ENCODE assay signal across 17 cellular contexts in genomic region chr9:95755421-95755730, GRCh38.
"Had no signal": no experiment of that assay in that cellular context is flagged by ENCODE, and none has a peak within 500 bp of the region (broad histone marks: within the 10 kb centered on the region; RNA-seq: fewer than 3 reads in every experiment).

No MANE protein-coding gene starts in this region.

- H3K9me3 Mint-ChIP-seq: activated CD4-positive, alpha-beta memory T cell treated with anti-CD3 and anti-CD28 coated beads, Interleukin-2, amount 10 ng/mL, durations not matched to agents 7 days and 5 days; activated naive CD4-positive, alpha-beta T cell treated with anti-CD3 and anti-CD28 coated beads, Interleukin-2, amount 10 ng/mL, durations not matched to agents 7 days and 5 days; activated T-cell treated with anti-CD3 and anti-CD28 coated beads, Interleukin-2, amount 50 U/mL, for 24 hours; endodermal cell; naive thymus-derived CD8-positive, alpha-beta T cell had no signal

- H3K9me3 ChIP-seq: mucosa of descending colon, upper lobe of left lung had no signal

- DNase-seq: activated CD4-positive, alpha-beta memory T cell treated with anti-CD3 and anti-CD28 coated beads, Interleukin-2, amount 10 ng/mL, durations not matched to agents 7 days and 5 days; activated naive CD4-positive, alpha-beta T cell treated with anti-CD3 and anti-CD28 coated beads, Interleukin-2, amount 10 ng/mL, durations not matched to agents 7 days and 5 days; activated T-cell treated with anti-CD3 and anti-CD28 coated beads, Interleukin-2, amount 50 U/mL, for 24 hours; dorsolateral prefrontal cortex; islet precursor cell; mucosa of descending colon; naive thymus-derived CD8-positive, alpha-beta T cell; nucleus accumbens; posterior cingulate gyrus; retina; stimulated activated CD4-positive, alpha-beta T cell treated with anti-CD3 and anti-CD28 coated beads, Interleukin-2, amount 100 ng/mL, for 48 hours; stimulated activated naive CD4-positive, alpha-beta T cell; substantia nigra; T-helper 1 cell; T1000; upper lobe of left lung had no signal

- ATAC-seq: mucosa of descending colon; naive thymus-derived CD8-positive, alpha-beta T cell had no signal

- H3K27me3 ChIP-seq: upper lobe of left lung had no signal

- H3K36me3 Mint-ChIP-seq: activated naive CD4-positive, alpha-beta T cell treated with anti-CD3 and anti-CD28 coated beads, Interleukin-2, amount 10 ng/mL, durations not matched to agents 7 days and 5 days had no signal

- H3K4me3 Mint-ChIP-seq: activated CD4-positive, alpha-beta memory T cell treated with anti-CD3 and anti-CD28 coated beads, Interleukin-2, amount 10 ng/mL, durations not matched to agents 7 days and 5 days; activated naive CD4-positive, alpha-beta T cell treated with anti-CD3 and anti-CD28 coated beads, Interleukin-2, amount 10 ng/mL, durations not matched to agents 7 days and 5 days; activated T-cell treated with anti-CD3 and anti-CD28 coated beads, Interleukin-2, amount 50 U/mL, for 24 hours; endodermal cell; naive thymus-derived CD8-positive, alpha-beta T cell had no signal

- H3K27ac Mint-ChIP-seq: activated CD4-positive, alpha-beta memory T cell treated with anti-CD3 and anti-CD28 coated beads, Interleukin-2, amount 10 ng/mL, durations not matched to agents 7 days and 5 days; activated naive CD4-positive, alpha-beta T cell treated with anti-CD3 and anti-CD28 coated beads, Interleukin-2, amount 10 ng/mL, durations not matched to agents 7 days and 5 days; activated T-cell treated with anti-CD3 and anti-CD28 coated beads, Interleukin-2, amount 50 U/mL, for 24 hours; endodermal cell had no signal

- H3K36me3 ChIP-seq: upper lobe of left lung had no signal

- H3K4me3 ChIP-seq: dorsolateral prefrontal cortex, mucosa of descending colon, upper lobe of left lung had no signal
